In the genomic region with DNA sequence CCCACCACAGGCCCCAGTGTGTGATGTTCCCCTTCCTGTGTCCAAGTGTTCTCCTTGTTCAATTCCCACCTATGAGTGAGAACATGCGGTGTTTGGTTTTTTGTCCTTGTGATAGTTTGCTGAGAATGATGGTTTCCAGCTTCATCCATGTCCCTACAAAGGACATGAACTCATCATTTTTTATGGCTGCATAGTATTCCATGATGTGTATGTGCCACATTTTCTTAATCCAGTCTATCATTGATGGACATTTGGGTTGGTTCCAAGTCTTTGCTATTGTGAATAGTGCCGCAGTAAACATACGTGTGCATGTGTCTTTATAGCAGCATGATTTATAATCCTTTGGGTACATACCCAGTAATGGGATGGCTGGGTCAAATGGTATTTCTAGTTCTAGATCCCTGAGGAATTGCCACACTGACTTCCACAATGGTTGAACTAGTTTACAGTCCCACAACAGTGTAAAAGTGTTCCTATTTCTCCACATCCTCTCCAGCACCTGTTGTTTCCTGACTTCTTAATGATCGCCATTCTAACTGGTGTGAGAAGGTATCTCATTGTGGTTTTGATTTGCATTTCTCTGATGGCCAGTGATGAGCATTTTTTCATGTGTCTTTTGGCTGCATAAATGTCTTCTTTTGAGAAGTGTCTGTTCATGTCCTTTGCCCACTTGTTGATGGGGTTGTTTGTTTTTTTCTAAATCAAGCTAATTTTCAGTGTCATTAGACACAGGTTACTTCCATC, we compare ENCODE assay signal across 2 cellular contexts.
TF ChIP-seq lines count a peak whose summit lies in the region.

No MANE protein-coding gene starts in this region.

TF ChIP-seq in HEK293, 187 proteins besides CTCF, POLR2A, EP300 and RAD21:
- TF ChIP-seq ZNF146 (tag by site-specific recombination; IDR thresholded peaks at IDR 0.05) (peak; percentile 99), SCRT2 (tag by site-specific recombination; IDR thresholded peaks at IDR 0.05) (peak; percentile 97), SCRT1 (tag by site-specific recombination; IDR thresholded peaks at IDR 0.05; ENCODE audit: borderline replicate concordance) (peak; percentile 98)
- TF ChIP-seq, protein P1, sequence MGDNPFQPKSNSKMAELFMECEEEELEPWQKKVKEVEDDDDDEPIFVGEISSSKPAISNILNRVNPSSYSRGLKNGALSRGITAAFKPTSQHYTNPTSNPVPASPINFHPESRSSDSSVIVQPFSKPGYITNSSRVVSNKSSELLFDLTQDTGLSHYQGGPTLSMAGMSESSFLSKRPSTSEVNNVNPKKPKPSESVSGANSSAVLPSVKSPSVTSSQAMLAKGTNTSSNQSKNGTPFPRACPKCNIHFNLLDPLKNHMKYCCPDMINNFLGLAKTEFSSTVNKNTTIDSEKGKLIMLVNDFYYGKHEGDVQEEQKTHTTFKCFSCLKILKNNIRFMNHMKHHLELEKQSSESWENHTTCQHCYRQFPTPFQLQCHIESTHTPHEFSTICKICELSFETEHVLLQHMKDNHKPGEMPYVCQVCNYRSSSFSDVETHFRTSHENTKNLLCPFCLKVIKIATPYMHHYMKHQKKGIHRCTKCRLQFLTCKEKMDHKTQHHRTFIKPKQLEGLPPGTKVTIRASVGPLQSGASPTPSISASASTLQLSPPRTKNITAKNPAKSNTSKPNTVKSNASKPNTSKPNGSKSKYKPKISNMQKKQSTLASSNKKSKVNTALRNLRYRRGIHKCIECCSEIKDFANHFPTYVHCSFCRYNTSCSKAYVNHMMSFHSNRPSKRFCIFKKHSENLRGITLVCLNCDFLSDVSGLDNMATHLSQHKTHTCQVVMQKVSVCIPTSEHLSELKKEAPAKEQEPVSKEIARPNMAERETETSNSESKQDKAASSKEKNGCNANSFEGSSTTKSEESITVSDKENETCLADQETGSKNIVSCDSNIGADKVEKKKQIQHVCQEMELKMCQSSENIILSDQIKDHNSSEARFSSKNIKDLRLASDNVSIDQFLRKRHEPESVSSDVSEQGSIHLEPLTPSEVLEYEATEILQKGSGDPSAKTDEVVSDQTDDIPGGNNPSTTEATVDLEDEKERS (tag by site-specific recombination; IDR thresholded peaks at IDR 0.05), result peak; percentile 81; the same call in 1 of the 2 replicates
- TF ChIP-seq, protein P2, sequence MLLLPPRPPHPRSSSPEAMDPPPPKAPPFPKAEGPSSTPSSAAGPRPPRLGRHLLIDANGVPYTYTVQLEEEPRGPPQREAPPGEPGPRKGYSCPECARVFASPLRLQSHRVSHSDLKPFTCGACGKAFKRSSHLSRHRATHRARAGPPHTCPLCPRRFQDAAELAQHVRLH (tag by site-specific recombination; IDR thresholded peaks at IDR 0.05), result peak; percentile 83; the same call in 1 of the 2 replicates

TF ChIP-seq in K562, 482 proteins besides CTCF, POLR2A, EP300 and RAD21:
- peak; percentile 45; the same call in 1 of the 2 replicates for TF ChIP-seq BCOR (IDR thresholded peaks at IDR 0.05)
TF ChIP-seq in K562: peak in this region for 1; not testable (repeated sequence) for 481.
